In the genomic region with DNA sequence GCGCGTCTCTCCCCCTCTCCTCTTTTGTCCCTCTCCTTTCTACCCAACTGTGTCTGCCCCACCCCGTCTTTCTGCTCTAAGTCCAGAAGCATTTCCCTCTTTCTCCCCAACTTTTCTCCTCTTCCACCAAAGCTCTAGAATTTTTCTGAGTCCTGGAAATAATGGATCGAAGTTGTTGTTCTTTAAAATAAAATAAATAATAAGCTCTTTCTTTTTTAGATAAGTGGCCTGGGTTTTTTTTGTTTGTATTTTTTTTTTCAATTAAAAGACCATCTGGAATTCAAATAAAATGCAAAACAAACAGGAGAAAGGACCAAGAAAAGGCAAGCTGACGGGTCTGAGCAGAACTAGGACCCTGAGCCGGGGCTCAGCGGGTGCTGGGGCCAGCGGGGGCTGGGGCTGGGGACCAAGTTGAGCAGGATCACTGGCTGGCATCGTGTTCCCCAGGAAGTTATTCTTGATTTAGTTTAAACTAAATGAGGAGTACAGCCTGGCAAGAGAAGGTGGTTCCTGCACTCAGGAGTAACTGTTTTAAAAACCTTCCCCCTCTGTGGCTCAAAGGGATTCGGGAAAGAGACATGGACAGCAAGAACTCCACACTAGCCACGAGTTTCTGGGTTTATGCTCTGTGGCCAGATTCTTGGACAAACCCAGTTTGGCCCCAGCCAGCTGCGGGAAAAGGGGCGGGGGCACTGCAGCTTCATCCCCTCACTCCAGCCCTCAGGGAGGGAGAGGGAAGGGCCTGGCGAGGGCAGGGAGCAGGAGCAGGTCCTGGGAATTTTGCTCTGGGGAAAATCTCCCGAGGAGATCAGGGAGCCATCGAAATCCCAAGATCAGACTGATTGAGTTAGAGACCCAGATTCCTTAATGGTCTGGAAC, we compare ENCODE assay signal across 15 cellular contexts. TPM values are rescaled to one million over a fixed set of nuclear protein-coding genes. Genes with fewer than 3 reads are reported as not detected.
DNase-seq lines count a peak whose midpoint lies in the region; ATAC-seq and TF ChIP-seq lines count a peak whose summit lies in the region.
"Had no signal": no experiment of that assay in that cellular context is flagged by ENCODE, and none has a peak within 500 bp of the region (broad histone marks: within the 10 kb centered on the region; RNA-seq: fewer than 3 reads in every experiment).

No MANE protein-coding gene starts in this region.

- CTCF ChIA-PET in AG04449 (lab: Yijun Ruan, JAX): interaction anchor here (0.7 to 4.0 kb wide), 6 partner anchors 13 to 123 kb away, joined by 3 to 29 read pairs (median 4); no protein-coding TSS in a partner anchor

- no peak overlapping the region for H3K27ac Mint-ChIP-seq in naive B cell
- no peak overlapping the region for H3K27ac Mint-ChIP-seq in effector memory CD8-positive, alpha-beta T cell
- H3K27ac Mint-ChIP-seq: natural killer cell had no signal

- peaks cover 38% of the 10 kb centered on the region for H3K4me1 ChIP-seq in HAP-1

- H3K36me3 Mint-ChIP-seq in naive B cell: no peaks in the 10 kb centered on the region
- H3K36me3 Mint-ChIP-seq in effector memory CD8-positive, alpha-beta T cell (ENCODE audit: insufficient read depth): peaks cover 5% of the 10 kb centered on the region
- H3K36me3 Mint-ChIP-seq: natural killer cell had no signal

- no peaks in the 10 kb centered on the region for H3K27me3 ChIP-seq in HAP-1 (ENCODE audit: low read depth)

- in situ Hi-C loops in HAP-1 (cut with MboI; ENCODE audit: low sequenced_read_pairs): loop anchor here (5.0 kb wide), 1 partner anchor 123 kb away; no protein-coding TSS in a partner anchor

- peaks cover 34 to 48% (median 34%) of the 10 kb centered on the region in 3 donors for H3K4me1 Mint-ChIP-seq in naive B cell
- peaks cover 19 to 25% of the 10 kb centered on the region in 2 donors for H3K4me1 Mint-ChIP-seq in effector memory CD8-positive, alpha-beta T cell (ENCODE audit: low read depth in 2 of 2)

- H3K27me3 Mint-ChIP-seq in naive B cell: peaks cover 49 to 94% (median 93%) of the 10 kb centered on the region in 3 donors
- peaks cover 82 to 99% of the 10 kb centered on the region in 2 donors for H3K27me3 Mint-ChIP-seq in effector memory CD8-positive, alpha-beta T cell

- H3K9me3 Mint-ChIP-seq in naive B cell: peaks cover 0 to 2% (median 0%) of the 10 kb centered on the region in 7 donors
- H3K9me3 Mint-ChIP-seq in effector memory CD8-positive, alpha-beta T cell: no peaks in the 10 kb centered on the region
- H3K9me3 Mint-ChIP-seq: central memory CD8-positive, alpha-beta T cell; natural killer cell had no signal

- no peak for TF ChIP-seq CTCF in AG04449 (IDR thresholded peaks at IDR 0.05; ENCODE audit: insufficient read depth, low read length, missing control alignments)

- no peaks in the 10 kb centered on the region for H3K9me3 ChIP-seq in HAP-1

- ATAC-seq in naive B cell (ENCODE audit: low read depth in 2 of 2) (no peak), GM19397 (IDR thresholded peaks at IDR 0.05; ENCODE audit: unreplicated experiment) (no peak)
- ATAC-seq in effector memory CD8-positive, alpha-beta T cell (replicated peaks): no peak
- ATAC-seq: natural killer cell had no signal

- DNase-seq in AG04449 (ENCODE audit: low read depth, low spot score) (no peak), HAP-1 (ENCODE audit: low spot score in 2 of 2) (peak in 1 of 2 experiments; percentile 54), dermis blood vessel endothelial cell (peak; percentile 47), naive B cell (no peak), kidney tubule cell (ENCODE audit: low spot score) (no peak)
- no peak for DNase-seq in effector memory CD8-positive, alpha-beta T cell
- DNase-seq in stimulated activated CD4-positive, alpha-beta T cell treated with anti-CD3 and anti-CD28 coated beads, Interleukin-12 subunit alpha, Interleukin-12 subunit beta, amount 100 ng/mL, for 4 hours: no peak
- DNase-seq: AML-193; natural killer cell; stimulated activated CD4-positive, alpha-beta T cell treated with anti-CD3 and anti-CD28 coated beads, Interleukin-4, amount 100 ng/mL, for 4 hours had no signal

- POLR2A ChIA-PET in AG04449 (lab: Yijun Ruan, JAX): no interaction called here

- peak overlapping the region in 5 of 8 donors; percentile 25 to 80 (median 64) for H3K4me3 Mint-ChIP-seq in naive B cell
- H3K4me3 Mint-ChIP-seq in effector memory CD8-positive, alpha-beta T cell: no peak overlapping the region
- H3K4me3 Mint-ChIP-seq: natural killer cell had no signal

- peak overlapping the region; percentile 82 for H3K4me3 ChIP-seq in AG04449 (ENCODE audit: low read depth, low read length)
- H3K4me3 ChIP-seq in HAP-1: peak overlapping the region; percentile 77

- H3K36me3 ChIP-seq in HAP-1 (replicated peaks): peaks cover 50% of the 10 kb centered on the region

RNA-seq across cellular contexts. Expression of a gene that starts 8.4 kb away (rescaled TPM):
- 12.9 and 25.0 TPM in 2 replicates for total RNA-seq in dermis blood vessel endothelial cell
- polyA plus RNA-seq in naive B cell (ENCODE audit: low read depth in 6 of 6): under 1 TPM in 3 of 6 donors, not detected in 3; 0.21 to 0.49 (median 0.28) TPM
- total RNA-seq: T-helper 2 cell treated with Interferon-gamma antibody and Interleukin-4, amounts not matched to agents 100 ng/mL and 5 ng/mL, for 36 hours had no signal

RNA-seq across cellular contexts. Expression of a gene that starts 18.0 kb away (rescaled TPM):
- not detected in 2 replicates for total RNA-seq in dermis blood vessel endothelial cell
- not detected for polyA plus RNA-seq in naive B cell (ENCODE audit: low read depth in 6 of 6)
- total RNA-seq: natural killer cell; NCI-H460; T-helper 2 cell treated with Interferon-gamma antibody and Interleukin-4, amounts not matched to agents 100 ng/mL and 5 ng/mL, for 36 hours had no signal
- polyA plus RNA-seq: thymus had no signal

Comparison
In these comparisons a context has a peak if more than half of its experiments do, and no peak if none do; other contexts are left out.
1. H3K4me3 Mint-ChIP-seq: peak in naive B cell (5 of 8); none in effector memory CD8-positive, alpha-beta T cell (0 of 2).